ENCODE assay signal across 14 cellular contexts in genomic region chr7:51376420-51377092, GRCh38. TPM values are rescaled to one million over a fixed set of nuclear protein-coding genes. Genes with fewer than 3 reads are reported as not detected.
A peak's percentile ranks its signal among the peaks of the same experiment; 100 is the strongest.
DNase-seq lines count a peak whose midpoint lies in the region; ATAC-seq and TF ChIP-seq lines count a peak whose summit lies in the region.
"Had no signal": no experiment of that assay in that cellular context is flagged by ENCODE, and none has a peak within 500 bp of the region (broad histone marks: within the 10 kb centered on the region; RNA-seq: fewer than 3 reads in every experiment).

No MANE protein-coding gene starts in this region.

- no peaks in the 10 kb centered on the region for H3K27me3 ChIP-seq in breast epithelium
- 0 out of 2 replicates have a peak, but pooled peaks cover 2% of the 10 kb centered on the region for H3K27me3 ChIP-seq in Panc1 (ENCODE audit: control insufficient read depth, insufficient read depth, low read length)

- H3K27ac ChIP-seq in breast epithelium (no peak overlapping the region), Panc1 (ENCODE audit: low read length) (no peak overlapping the region), coronary artery (no peak overlapping the region)

- H3K4me1 Mint-ChIP-seq in MCF 10A (ENCODE audit: insufficient read depth, unreplicated experiment): no peaks in the 10 kb centered on the region
- H3K4me1 Mint-ChIP-seq: activated naive CD8-positive, alpha-beta T cell treated with anti-CD3 and anti-CD28 coated beads for 36 hours; nephron had no signal

- H3K36me3 ChIP-seq in breast epithelium: no peaks in the 10 kb centered on the region
- H3K36me3 ChIP-seq in Panc1 (ENCODE audit: control insufficient read depth, insufficient read depth, low read length): no peaks in the 10 kb centered on the region

- no peaks in the 10 kb centered on the region for H3K9me3 ChIP-seq in breast epithelium
- no peaks in the 10 kb centered on the region for H3K9me3 ChIP-seq in Panc1 (ENCODE audit: control insufficient read depth, insufficient read depth, low read depth, low read length)

- H3K36me3 Mint-ChIP-seq in MCF 10A (ENCODE audit: insufficient read depth, unreplicated experiment): peaks cover 6% of the 10 kb centered on the region
- H3K36me3 Mint-ChIP-seq: activated naive CD8-positive, alpha-beta T cell treated with anti-CD3 and anti-CD28 coated beads for 36 hours had no signal

- H3K27ac Mint-ChIP-seq in MCF 10A (ENCODE audit: low read depth, unreplicated experiment): no peak overlapping the region
- H3K27ac Mint-ChIP-seq: activated naive CD8-positive, alpha-beta T cell treated with anti-CD3 and anti-CD28 coated beads for 36 hours; nephron had no signal

- BruUV-seq in MCF 10A (replicated peaks; lab: Mats Ljungman, UMichigan) (no TSS peak), Panc1 (replicated peaks; lab: Mats Ljungman, UMichigan) (no TSS peak)

- POLR2A ChIA-PET in MCF 10A (lab: Yijun Ruan, JAX): no interaction called here
- POLR2A ChIA-PET in Panc1 (lab: Charles Lee): interaction anchor here (0.7 kb wide), 1 partner anchor 1705 kb away, joined by 10 read pairs; no protein-coding TSS in a partner anchor

- H3K4me3 Mint-ChIP-seq in MCF 10A (ENCODE audit: unreplicated experiment): no peak overlapping the region
- H3K4me3 Mint-ChIP-seq: activated naive CD8-positive, alpha-beta T cell treated with anti-CD3 and anti-CD28 coated beads for 36 hours; nephron had no signal

- TF ChIP-seq CTCF in MCF 10A (IDR thresholded peaks at IDR 0.05; ENCODE audit: unreplicated experiment) (no peak), breast epithelium (IDR thresholded peaks at IDR 0.05) (no peak), Panc1 (IDR thresholded peaks at IDR 0.05) (no peak), coronary artery (IDR thresholded peaks at IDR 0.05) (no peak)

- H3K4me1 ChIP-seq in breast epithelium: no peaks in the 10 kb centered on the region
- no peaks in the 10 kb centered on the region for H3K4me1 ChIP-seq in Panc1 (ENCODE audit: control insufficient read depth, insufficient read depth, low read length)

- H3K9me3 Mint-ChIP-seq in MCF 10A (ENCODE audit: unreplicated experiment): no peaks in the 10 kb centered on the region
- H3K9me3 Mint-ChIP-seq: activated naive CD8-positive, alpha-beta T cell treated with anti-CD3 and anti-CD28 coated beads for 36 hours; nephron had no signal

- peak; percentile 35 for DNase-seq in MCF 10A (ENCODE audit: unreplicated experiment)
- DNase-seq in breast epithelium (ENCODE audit: low spot score in 2 of 2): no peak
- DNase-seq in Panc1 (ENCODE audit: low read depth, low spot score): no peak
- peak; percentile 6 for DNase-seq in foreskin melanocyte
- DNase-seq in coronary artery (ENCODE audit: low spot score): no peak
- no peak for DNase-seq in germinal center (ENCODE audit: low spot score)
- no peak for DNase-seq in iPS-NIHi7 (ENCODE audit: extremely low spot score)
- DNase-seq in inferior parietal cortex (ENCODE audit: extremely low spot score): no peak
- DNase-seq: activated CD4-positive, alpha-beta T cell treated with anti-CD3 and anti-CD28 coated beads, Interleukin-2, amount 50 U/mL, for 4 hours; activated naive CD8-positive, alpha-beta T cell treated with anti-CD3 and anti-CD28 coated beads for 36 hours; effector CD4-positive, alpha-beta T cell; NCI-H2081; stimulated activated CD4-positive, alpha-beta T cell treated with anti-CD3 and anti-CD28 coated beads, Interleukin-2, amount 100 ng/mL, for 24 hours had no signal

- CTCF ChIA-PET in MCF 10A (lab: Yijun Ruan, JAX): interaction anchor here (0.8 to 15.1 kb wide), 4 partner anchors 9 to 215 kb away, joined by 3 to 400 read pairs (median 12); no protein-coding TSS in a partner anchor
- CTCF ChIA-PET in Panc1 (lab: Charles Lee): interaction anchor here (1.2 kb wide), 1 partner anchor 214 kb away, joined by 3 read pairs; no protein-coding TSS in a partner anchor

- no peak overlapping the region for H3K4me3 ChIP-seq in breast epithelium
- no peak overlapping the region for H3K4me3 ChIP-seq in Panc1 (ENCODE audit: low read depth in 2 of 2, low read length in 2 of 2)
- H3K4me3 ChIP-seq in coronary artery: no peak overlapping the region

- peak; percentile 38; the same call in 1 of the 2 replicates for ATAC-seq in Panc1

- in situ Hi-C loops in Panc1 (cut with HindIII; ENCODE audit: low pct_unique_long_range_greater_than_20kb, low sequenced_read_pairs): no loop called here

- intact Hi-C loops in MCF 10A (cut with micrococcal nuclease): no loop called here
- intact Hi-C loops in breast epithelium (cut with DNase I; ENCODE audit: low total_unique reads): no loop called here
- intact Hi-C loops in Panc1 (cut with micrococcal nuclease; ENCODE audit: unreplicated experiment): no loop called here

- no peaks in the 10 kb centered on the region for H3K27me3 Mint-ChIP-seq in MCF 10A (ENCODE audit: insufficient read depth, unreplicated experiment)
- H3K27me3 Mint-ChIP-seq: activated naive CD8-positive, alpha-beta T cell treated with anti-CD3 and anti-CD28 coated beads for 36 hours had no signal

- no peak for TF ChIP-seq POLR2A in breast epithelium (IDR thresholded peaks at IDR 0.05)

RNA-seq across cellular contexts. Expression of gene COBL, which starts 59.9 kb away (rescaled TPM):
- 7.3 and 12.3 TPM in 2 replicates for total RNA-seq in MCF 10A (2022)
- total RNA-seq in breast epithelium: 10 to 100 TPM in 2 of 3 donors, 1 to 10 TPM in 1; 2.2 to 37.3 (median 16.1) TPM
- 0.39 TPM for total RNA-seq in Panc1 (2021; ENCODE audit: unreplicated experiment)
- 0.06 TPM for polyA plus RNA-seq in Panc1 (2012; ENCODE audit: insufficient read length)
- total RNA-seq: activated naive CD8-positive, alpha-beta T cell treated with anti-CD3 and anti-CD28 coated beads for 36 hours had no signal

Comparison
In these comparisons a context has a peak if more than half of its experiments do, and no peak if none do; other contexts are left out.
1. DNase-seq: peak in MCF 10A (single experiment) and foreskin melanocyte (single experiment); none in breast epithelium (0 of 2), Panc1 (single experiment), coronary artery (single experiment), germinal center (single experiment), iPS-NIHi7 (single experiment) and inferior parietal cortex (single experiment).